In genomic region chrX:152941328-152942111, GRCh38 we compare ENCODE assay signal across 8 cellular contexts. TPM values are rescaled to one million over a fixed set of nuclear protein-coding genes. Genes with fewer than 3 reads are reported as not detected.
A peak's percentile ranks its signal among the peaks of the same experiment; 100 is the strongest.
DNase-seq lines count a peak whose midpoint lies in the region; ATAC-seq and TF ChIP-seq lines count a peak whose summit lies in the region.

No MANE protein-coding gene starts in this region.

- H3K4me1 ChIP-seq in OCI-LY1 (ENCODE audit: insufficient read depth, low read length, severe bottlenecking) (peaks cover 15% of the 10 kb centered on the region), mononuclear cell (ENCODE audit: insufficient read depth, low read length) (peaks cover 11% of the 10 kb centered on the region)

- H3K4me3 ChIP-seq in OCI-LY1 (ENCODE audit: low read depth, low read length, poor library complexity, severe bottlenecking) (peak overlapping the region; percentile 92), epithelial cell of esophagus (ENCODE audit: low read length) (peak overlapping the region; percentile 51), mononuclear cell (ENCODE audit: low read length) (peak overlapping the region; percentile 41)

- no peaks in the 10 kb centered on the region for H4K20me1 ChIP-seq in OCI-LY1 (ENCODE audit: insufficient read depth, low read length)

- no peaks in the 10 kb centered on the region for H3K27me3 ChIP-seq in OCI-LY1 (ENCODE audit: insufficient read depth, low read length)
- H3K27me3 ChIP-seq in mononuclear cell (ENCODE audit: insufficient read depth, low read length): no peaks in the 10 kb centered on the region

- no peaks in the 10 kb centered on the region for H3K36me3 ChIP-seq in OCI-LY1 (ENCODE audit: insufficient read depth, low read length)

- H3K9me3 ChIP-seq in OCI-LY1 (ENCODE audit: low read length) (no peaks in the 10 kb centered on the region), mononuclear cell (ENCODE audit: low read depth, low read length) (no peaks in the 10 kb centered on the region)

- no peak overlapping the region for H2AFZ ChIP-seq in OCI-LY1 (ENCODE audit: low read length)

- H3F3A ChIP-seq in OCI-LY1 (ENCODE audit: insufficient read depth, low read length): no peaks in the 10 kb centered on the region

- no peak overlapping the region for H3K27ac ChIP-seq in OCI-LY1 (ENCODE audit: low read depth, low read length, poor library complexity, severe bottlenecking)

- ATAC-seq in GM21528 (IDR thresholded peaks at IDR 0.05; ENCODE audit: low FRiP score, unreplicated experiment): peak; percentile 93

- peak overlapping the region; percentile 95 for H3K9ac ChIP-seq in OCI-LY1 (ENCODE audit: low read length)

- peak overlapping the region; percentile 94 for H3K4me2 ChIP-seq in OCI-LY1 (ENCODE audit: low read length)

- no peaks in the 10 kb centered on the region for H3K9me2 ChIP-seq in OCI-LY1 (ENCODE audit: low read depth, low read length)

- TF ChIP-seq CTCF in OCI-LY1 (IDR thresholded peaks at IDR 0.05; ENCODE audit: low read length): peak; percentile 60
- TF ChIP-seq CTCF in epithelial cell of esophagus (IDR thresholded peaks at IDR 0.05; ENCODE audit: insufficient read depth, low read depth, low read length, missing control alignments): peak; percentile 50

- no peaks in the 10 kb centered on the region for H3K79me2 ChIP-seq in OCI-LY1 (ENCODE audit: insufficient read depth, low read length)

- DNase-seq in DMS153 treated with DMSO at 0.1 percent for 48 hours (lab: John Stamatoyannopoulos, UW; ENCODE audit: unreplicated experiment): peak; percentile 97
- DNase-seq in HuH-7.5 (ENCODE audit: low spot score): peak; percentile 73
- DNase-seq in activated T-cell treated with anti-CD3 and anti-CD28 coated beads for 4 hours: peak; percentile 78
- DNase-seq in epithelial cell of esophagus (ENCODE audit: low read depth): peak; percentile 84
- peak; percentile 68 to 77 for DNase-seq in stimulated activated CD8-positive, alpha-beta memory T cell treated with anti-CD3 and anti-CD28 coated beads, Interleukin-4, amount 100 ng/mL, for 1 hour (ENCODE audit: low read depth in 2 of 2, low spot score in 1 of 2)

RNA-seq across cellular contexts. Expression of gene ZNF185, which starts 43.7 kb away (rescaled TPM):
- 24.9 TPM for total RNA-seq in mononuclear cell

RNA-seq across cellular contexts. Expression of gene PNMA5, which starts 52.4 kb away (rescaled TPM):
- not detected for total RNA-seq in mononuclear cell

Comparison
In these comparisons a context has a peak if more than half of its experiments do, and no peak if none do; other contexts are left out.
1. H3K4me3 ChIP-seq: peak in every context shown above with its lines; median percentile 92 in OCI-LY1; 51 in epithelial cell of esophagus; 41 in mononuclear cell.